In the genomic region with DNA sequence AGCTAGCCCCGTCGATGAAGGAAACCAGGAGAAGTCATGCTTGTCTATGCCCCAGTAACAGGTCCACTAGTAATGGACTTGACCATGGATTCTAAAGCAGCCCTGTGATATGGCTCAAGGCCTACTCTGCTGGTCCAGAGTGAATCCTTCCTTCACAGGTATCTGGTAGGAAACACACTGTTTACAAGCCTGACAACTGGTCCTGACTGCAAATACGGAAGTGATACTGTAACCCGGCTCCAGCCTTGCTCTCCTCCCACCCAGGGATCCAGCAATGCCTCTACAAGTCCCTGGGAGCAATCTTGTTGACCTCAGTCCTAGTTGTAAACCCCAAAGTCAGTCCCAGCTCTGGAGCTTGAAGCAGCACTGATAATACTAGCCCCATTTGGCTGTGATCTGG, we compare ENCODE assay signal across 26 cellular contexts.
"Had no signal": no experiment of that assay in that cellular context is flagged by ENCODE, and none has a peak within 500 bp of the region (broad histone marks: within the 10 kb centered on the region; RNA-seq: fewer than 3 reads in every experiment).

No MANE protein-coding gene starts in this region.

- H3K4me3 ChIP-seq: lower lobe of right lung, pancreas, prostate gland, skin epidermis, suprapubic skin, thoracic aorta, tibial artery, upper lobe of right lung had no signal

- H3K27me3 ChIP-seq: pancreas, suprapubic skin, tibial artery, upper lobe of right lung had no signal

- H3K9me3 ChIP-seq: lower lobe of right lung, pancreas, prostate gland, suprapubic skin, thoracic aorta, tibial artery, upper lobe of right lung had no signal

- H3K36me3 ChIP-seq: lower lobe of right lung, pancreas, prostate gland, suprapubic skin, thoracic aorta, tibial artery, upper lobe of right lung had no signal

- ATAC-seq: left cardiac atrium; left lobe of liver; lower lobe of right lung; naive thymus-derived CD8-positive, alpha-beta T cell; pancreas; right cardiac atrium; sciatic nerve; upper lobe of right lung had no signal

- DNase-seq: hippocampal formation; kidney glomerular epithelial cell; left cardiac atrium; lower lobe of right lung; mammary epithelial cell; mesenchymal stem cell; naive thymus-derived CD8-positive, alpha-beta T cell; nucleus accumbens; pancreas; posterior cingulate gyrus; retina; right cardiac atrium; stimulated activated CD4-positive, alpha-beta T cell treated with anti-CD3 and anti-CD28 coated beads, Interleukin-12 subunit alpha, Interleukin-12 subunit beta, amount 100 ng/mL, for 4 hours; stimulated activated CD4-positive, alpha-beta T cell treated with anti-CD3 and anti-CD28 coated beads, Interleukin-15, amount 100 ng/mL, for 24 hours; stimulated activated CD4-positive, alpha-beta T cell treated with anti-CD3 and anti-CD28 coated beads, Interleukin-2, amount 100 ng/mL, for 24 hours; stimulated activated CD4-positive, alpha-beta T cell treated with anti-CD3 and anti-CD28 coated beads, Interleukin-4, amount 100 ng/mL, for 1 hour; stimulated activated naive CD4-positive, alpha-beta T cell; tibial artery; trophoblast cell; upper lobe of right lung had no signal

- H3K4me1 ChIP-seq: lower lobe of right lung, prostate gland, suprapubic skin, tibial artery, upper lobe of right lung had no signal

- H3K27ac ChIP-seq: lower lobe of right lung, pancreas, prostate gland, skin epidermis, suprapubic skin, thoracic aorta, tibial artery, upper lobe of right lung had no signal
